ENCODE assay signal across 1 cellular context in the genomic region with DNA sequence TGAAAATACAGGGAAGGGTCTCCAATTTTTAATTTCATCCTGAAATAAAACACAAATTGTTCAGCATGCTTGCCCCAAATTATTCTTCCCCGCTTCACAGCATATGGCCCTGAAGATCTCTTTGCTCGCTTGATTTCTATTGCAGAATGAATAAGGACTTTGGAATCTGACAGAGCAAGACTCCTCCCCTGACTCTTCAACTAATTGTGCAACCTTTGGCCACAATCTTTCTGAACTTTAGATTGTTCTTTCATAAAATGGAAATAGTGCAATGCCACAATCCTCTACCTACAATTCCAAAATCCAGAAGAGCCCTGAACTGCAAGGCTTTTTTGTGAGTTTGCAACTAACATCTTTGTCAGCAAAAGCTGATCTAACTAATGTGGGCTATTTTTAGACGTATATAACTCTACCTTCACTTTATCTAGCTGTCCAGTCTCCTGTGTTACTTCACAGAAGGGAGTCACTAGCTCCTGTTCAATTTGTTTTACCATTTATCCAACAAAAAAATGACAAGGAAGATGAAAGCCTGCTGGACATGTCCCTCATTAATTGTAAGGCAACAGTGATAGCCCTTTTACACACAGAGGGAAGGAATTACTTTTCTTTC.
TF ChIP-seq lines count a peak whose summit lies in the region.

No MANE protein-coding gene starts in this region.

TF ChIP-seq in SK-N-SH, 30 proteins besides CTCF, POLR2A, EP300 and RAD21 (continued from another document):
- TF ChIP-seq, protein P1, sequence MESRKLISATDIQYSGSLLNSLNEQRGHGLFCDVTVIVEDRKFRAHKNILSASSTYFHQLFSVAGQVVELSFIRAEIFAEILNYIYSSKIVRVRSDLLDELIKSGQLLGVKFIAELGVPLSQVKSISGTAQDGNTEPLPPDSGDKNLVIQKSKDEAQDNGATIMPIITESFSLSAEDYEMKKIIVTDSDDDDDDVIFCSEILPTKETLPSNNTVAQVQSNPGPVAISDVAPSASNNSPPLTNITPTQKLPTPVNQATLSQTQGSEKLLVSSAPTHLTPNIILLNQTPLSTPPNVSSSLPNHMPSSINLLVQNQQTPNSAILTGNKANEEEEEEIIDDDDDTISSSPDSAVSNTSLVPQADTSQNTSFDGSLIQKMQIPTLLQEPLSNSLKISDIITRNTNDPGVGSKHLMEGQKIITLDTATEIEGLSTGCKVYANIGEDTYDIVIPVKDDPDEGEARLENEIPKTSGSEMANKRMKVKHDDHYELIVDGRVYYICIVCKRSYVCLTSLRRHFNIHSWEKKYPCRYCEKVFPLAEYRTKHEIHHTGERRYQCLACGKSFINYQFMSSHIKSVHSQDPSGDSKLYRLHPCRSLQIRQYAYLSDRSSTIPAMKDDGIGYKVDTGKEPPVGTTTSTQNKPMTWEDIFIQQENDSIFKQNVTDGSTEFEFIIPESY (IDR thresholded peaks at IDR 0.05; ENCODE audit: borderline replicate concordance, low read depth), result no peak
- TF ChIP-seq GATA2 (CRISPR knock-in tag; IDR thresholded peaks at IDR 0.05), result no peak
- TF ChIP-seq TAF1 (IDR thresholded peaks at IDR 0.05; ENCODE audit: borderline replicate concordance, low read depth, low read length), result no peak
- TF ChIP-seq EZH2phosphoT487 (IDR thresholded peaks at IDR 0.05; ENCODE audit: borderline replicate concordance, low read depth), result no peak
- no peak for TF ChIP-seq TCF12 (IDR thresholded peaks at IDR 0.05)
- no peak for TF ChIP-seq RFX5 (IDR thresholded peaks at IDR 0.05; ENCODE audit: low read length)
- TF ChIP-seq FOXM1 (IDR thresholded peaks at IDR 0.05; ENCODE audit: low read depth), result no peak
- TF ChIP-seq, protein P2, sequence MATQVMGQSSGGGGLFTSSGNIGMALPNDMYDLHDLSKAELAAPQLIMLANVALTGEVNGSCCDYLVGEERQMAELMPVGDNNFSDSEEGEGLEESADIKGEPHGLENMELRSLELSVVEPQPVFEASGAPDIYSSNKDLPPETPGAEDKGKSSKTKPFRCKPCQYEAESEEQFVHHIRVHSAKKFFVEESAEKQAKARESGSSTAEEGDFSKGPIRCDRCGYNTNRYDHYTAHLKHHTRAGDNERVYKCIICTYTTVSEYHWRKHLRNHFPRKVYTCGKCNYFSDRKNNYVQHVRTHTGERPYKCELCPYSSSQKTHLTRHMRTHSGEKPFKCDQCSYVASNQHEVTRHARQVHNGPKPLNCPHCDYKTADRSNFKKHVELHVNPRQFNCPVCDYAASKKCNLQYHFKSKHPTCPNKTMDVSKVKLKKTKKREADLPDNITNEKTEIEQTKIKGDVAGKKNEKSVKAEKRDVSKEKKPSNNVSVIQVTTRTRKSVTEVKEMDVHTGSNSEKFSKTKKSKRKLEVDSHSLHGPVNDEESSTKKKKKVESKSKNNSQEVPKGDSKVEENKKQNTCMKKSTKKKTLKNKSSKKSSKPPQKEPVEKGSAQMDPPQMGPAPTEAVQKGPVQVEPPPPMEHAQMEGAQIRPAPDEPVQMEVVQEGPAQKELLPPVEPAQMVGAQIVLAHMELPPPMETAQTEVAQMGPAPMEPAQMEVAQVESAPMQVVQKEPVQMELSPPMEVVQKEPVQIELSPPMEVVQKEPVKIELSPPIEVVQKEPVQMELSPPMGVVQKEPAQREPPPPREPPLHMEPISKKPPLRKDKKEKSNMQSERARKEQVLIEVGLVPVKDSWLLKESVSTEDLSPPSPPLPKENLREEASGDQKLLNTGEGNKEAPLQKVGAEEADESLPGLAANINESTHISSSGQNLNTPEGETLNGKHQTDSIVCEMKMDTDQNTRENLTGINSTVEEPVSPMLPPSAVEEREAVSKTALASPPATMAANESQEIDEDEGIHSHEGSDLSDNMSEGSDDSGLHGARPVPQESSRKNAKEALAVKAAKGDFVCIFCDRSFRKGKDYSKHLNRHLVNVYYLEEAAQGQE (IDR thresholded peaks at IDR 0.05; ENCODE audit: low read depth, low read length), result no peak
- TF ChIP-seq RCOR1 (IDR thresholded peaks at IDR 0.05; ENCODE audit: low read length), result no peak
- TF ChIP-seq, protein P3, sequence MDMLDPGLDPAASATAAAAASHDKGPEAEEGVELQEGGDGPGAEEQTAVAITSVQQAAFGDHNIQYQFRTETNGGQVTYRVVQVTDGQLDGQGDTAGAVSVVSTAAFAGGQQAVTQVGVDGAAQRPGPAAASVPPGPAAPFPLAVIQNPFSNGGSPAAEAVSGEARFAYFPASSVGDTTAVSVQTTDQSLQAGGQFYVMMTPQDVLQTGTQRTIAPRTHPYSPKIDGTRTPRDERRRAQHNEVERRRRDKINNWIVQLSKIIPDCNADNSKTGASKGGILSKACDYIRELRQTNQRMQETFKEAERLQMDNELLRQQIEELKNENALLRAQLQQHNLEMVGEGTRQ (IDR thresholded peaks at IDR 0.05; ENCODE audit: borderline replicate concordance, low read depth, low read length), result no peak
- no peak for TF ChIP-seq SMC3 (IDR thresholded peaks at IDR 0.05; ENCODE audit: low read depth, low read length)
- TF ChIP-seq JUND (IDR thresholded peaks at IDR 0.05), result no peak
